ENCODE assay signal across 1 cellular context in the genomic region with DNA sequence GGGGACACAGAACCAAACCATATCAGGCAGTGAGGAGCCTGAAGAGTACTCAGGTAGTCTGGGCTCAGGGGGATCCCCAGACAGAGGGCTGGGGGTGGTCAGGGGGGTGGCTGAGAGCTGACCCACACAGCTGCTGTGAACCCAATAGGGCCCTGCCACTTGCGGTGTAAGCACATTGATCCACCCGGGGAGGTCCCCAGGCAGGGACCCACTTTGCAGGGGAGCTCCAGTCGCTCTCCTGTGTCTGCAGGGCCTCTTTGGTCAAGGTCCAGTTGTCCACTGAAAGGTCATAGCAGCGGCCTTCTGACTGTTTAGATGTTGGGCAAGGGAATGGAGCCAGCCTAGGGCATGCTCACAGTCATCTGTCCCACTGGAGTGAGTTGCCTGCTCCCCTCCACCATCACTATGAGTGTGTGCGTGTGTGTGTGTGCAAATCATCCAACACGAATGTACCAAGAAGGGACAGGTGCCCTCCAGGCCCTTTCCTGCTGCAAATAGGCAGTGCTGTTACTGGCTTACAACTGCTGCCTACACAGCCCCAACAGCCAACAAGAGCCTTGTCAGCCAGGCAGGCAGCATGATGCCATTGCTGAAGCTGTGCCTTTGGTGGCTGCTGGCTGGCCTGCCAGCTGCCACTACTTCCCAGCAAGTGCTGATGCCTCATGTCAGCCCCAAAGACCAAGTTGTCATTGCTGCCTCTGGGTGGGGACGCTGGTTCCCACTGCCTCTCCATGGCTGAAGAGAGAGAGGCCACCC.
TF ChIP-seq lines count a peak whose summit lies in the region.

No MANE protein-coding gene starts in this region.

TF ChIP-seq in HepG2, 621 proteins besides CTCF, POLR2A, EP300 and RAD21 (continued from another document and continues in another):
- TF ChIP-seq, protein P1, sequence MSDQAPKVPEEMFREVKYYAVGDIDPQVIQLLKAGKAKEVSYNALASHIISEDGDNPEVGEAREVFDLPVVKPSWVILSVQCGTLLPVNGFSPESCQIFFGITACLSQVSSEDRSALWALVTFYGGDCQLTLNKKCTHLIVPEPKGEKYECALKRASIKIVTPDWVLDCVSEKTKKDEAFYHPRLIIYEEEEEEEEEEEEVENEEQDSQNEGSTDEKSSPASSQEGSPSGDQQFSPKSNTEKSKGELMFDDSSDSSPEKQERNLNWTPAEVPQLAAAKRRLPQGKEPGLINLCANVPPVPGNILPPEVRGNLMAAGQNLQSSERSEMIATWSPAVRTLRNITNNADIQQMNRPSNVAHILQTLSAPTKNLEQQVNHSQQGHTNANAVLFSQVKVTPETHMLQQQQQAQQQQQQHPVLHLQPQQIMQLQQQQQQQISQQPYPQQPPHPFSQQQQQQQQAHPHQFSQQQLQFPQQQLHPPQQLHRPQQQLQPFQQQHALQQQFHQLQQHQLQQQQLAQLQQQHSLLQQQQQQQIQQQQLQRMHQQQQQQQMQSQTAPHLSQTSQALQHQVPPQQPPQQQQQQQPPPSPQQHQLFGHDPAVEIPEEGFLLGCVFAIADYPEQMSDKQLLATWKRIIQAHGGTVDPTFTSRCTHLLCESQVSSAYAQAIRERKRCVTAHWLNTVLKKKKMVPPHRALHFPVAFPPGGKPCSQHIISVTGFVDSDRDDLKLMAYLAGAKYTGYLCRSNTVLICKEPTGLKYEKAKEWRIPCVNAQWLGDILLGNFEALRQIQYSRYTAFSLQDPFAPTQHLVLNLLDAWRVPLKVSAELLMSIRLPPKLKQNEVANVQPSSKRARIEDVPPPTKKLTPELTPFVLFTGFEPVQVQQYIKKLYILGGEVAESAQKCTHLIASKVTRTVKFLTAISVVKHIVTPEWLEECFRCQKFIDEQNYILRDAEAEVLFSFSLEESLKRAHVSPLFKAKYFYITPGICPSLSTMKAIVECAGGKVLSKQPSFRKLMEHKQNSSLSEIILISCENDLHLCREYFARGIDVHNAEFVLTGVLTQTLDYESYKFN (CRISPR knock-in tag; conservative IDR thresholded peaks at IDR 0.05) = peak; percentile 31; the same call in 1 of the 2 replicates
- no peak for TF ChIP-seq SPEN (CRISPR knock-in tag; IDR thresholded peaks at IDR 0.05; ENCODE audit: low read depth)
- TF ChIP-seq, protein P2, sequence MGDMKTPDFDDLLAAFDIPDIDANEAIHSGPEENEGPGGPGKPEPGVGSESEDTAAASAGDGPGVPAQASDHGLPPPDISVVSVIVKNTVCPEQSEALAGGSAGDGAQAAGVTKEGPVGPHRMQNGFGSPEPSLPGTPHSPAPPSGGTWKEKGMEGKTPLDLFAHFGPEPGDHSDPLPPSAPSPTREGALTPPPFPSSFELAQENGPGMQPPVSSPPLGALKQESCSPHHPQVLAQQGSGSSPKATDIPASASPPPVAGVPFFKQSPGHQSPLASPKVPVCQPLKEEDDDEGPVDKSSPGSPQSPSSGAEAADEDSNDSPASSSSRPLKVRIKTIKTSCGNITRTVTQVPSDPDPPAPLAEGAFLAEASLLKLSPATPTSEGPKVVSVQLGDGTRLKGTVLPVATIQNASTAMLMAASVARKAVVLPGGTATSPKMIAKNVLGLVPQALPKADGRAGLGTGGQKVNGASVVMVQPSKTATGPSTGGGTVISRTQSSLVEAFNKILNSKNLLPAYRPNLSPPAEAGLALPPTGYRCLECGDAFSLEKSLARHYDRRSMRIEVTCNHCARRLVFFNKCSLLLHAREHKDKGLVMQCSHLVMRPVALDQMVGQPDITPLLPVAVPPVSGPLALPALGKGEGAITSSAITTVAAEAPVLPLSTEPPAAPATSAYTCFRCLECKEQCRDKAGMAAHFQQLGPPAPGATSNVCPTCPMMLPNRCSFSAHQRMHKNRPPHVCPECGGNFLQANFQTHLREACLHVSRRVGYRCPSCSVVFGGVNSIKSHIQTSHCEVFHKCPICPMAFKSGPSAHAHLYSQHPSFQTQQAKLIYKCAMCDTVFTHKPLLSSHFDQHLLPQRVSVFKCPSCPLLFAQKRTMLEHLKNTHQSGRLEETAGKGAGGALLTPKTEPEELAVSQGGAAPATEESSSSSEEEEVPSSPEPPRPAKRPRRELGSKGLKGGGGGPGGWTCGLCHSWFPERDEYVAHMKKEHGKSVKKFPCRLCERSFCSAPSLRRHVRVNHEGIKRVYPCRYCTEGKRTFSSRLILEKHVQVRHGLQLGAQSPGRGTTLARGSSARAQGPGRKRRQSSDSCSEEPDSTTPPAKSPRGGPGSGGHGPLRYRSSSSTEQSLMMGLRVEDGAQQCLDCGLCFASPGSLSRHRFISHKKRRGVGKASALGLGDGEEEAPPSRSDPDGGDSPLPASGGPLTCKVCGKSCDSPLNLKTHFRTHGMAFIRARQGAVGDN (CRISPR knock-in tag; IDR thresholded peaks at IDR 0.05) = 0 out of 2 replicates have a peak, but pooled peaks have one; percentile 23
- TF ChIP-seq, protein P3, sequence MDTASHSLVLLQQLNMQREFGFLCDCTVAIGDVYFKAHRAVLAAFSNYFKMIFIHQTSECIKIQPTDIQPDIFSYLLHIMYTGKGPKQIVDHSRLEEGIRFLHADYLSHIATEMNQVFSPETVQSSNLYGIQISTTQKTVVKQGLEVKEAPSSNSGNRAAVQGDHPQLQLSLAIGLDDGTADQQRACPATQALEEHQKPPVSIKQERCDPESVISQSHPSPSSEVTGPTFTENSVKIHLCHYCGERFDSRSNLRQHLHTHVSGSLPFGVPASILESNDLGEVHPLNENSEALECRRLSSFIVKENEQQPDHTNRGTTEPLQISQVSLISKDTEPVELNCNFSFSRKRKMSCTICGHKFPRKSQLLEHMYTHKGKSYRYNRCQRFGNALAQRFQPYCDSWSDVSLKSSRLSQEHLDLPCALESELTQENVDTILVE (CRISPR knock-in tag; IDR thresholded peaks at IDR 0.05) = no peak
- TF ChIP-seq, protein P4, sequence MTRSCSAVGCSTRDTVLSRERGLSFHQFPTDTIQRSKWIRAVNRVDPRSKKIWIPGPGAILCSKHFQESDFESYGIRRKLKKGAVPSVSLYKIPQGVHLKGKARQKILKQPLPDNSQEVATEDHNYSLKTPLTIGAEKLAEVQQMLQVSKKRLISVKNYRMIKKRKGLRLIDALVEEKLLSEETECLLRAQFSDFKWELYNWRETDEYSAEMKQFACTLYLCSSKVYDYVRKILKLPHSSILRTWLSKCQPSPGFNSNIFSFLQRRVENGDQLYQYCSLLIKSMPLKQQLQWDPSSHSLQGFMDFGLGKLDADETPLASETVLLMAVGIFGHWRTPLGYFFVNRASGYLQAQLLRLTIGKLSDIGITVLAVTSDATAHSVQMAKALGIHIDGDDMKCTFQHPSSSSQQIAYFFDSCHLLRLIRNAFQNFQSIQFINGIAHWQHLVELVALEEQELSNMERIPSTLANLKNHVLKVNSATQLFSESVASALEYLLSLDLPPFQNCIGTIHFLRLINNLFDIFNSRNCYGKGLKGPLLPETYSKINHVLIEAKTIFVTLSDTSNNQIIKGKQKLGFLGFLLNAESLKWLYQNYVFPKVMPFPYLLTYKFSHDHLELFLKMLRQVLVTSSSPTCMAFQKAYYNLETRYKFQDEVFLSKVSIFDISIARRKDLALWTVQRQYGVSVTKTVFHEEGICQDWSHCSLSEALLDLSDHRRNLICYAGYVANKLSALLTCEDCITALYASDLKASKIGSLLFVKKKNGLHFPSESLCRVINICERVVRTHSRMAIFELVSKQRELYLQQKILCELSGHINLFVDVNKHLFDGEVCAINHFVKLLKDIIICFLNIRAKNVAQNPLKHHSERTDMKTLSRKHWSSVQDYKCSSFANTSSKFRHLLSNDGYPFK (CRISPR knock-in tag; IDR thresholded peaks at IDR 0.05; ENCODE audit: borderline replicate concordance) = no peak
- 0 out of 2 replicates have a peak, but pooled peaks have one; percentile 31 for TF ChIP-seq ZNF598 (CRISPR knock-in tag; IDR thresholded peaks at IDR 0.05; ENCODE audit: borderline replicate concordance)
- TF ChIP-seq HCFC1 (IDR thresholded peaks at IDR 0.05; ENCODE audit: low read depth, low read length) = no peak
- no peak for TF ChIP-seq ETV5 (CRISPR knock-in tag; IDR thresholded peaks at IDR 0.05; ENCODE audit: borderline replicate concordance)
- no peak for TF ChIP-seq ZNF660 (CRISPR knock-in tag; IDR thresholded peaks at IDR 0.05; ENCODE audit: borderline replicate concordance, low read depth)
- TF ChIP-seq ZFX (CRISPR knock-in tag; IDR thresholded peaks at IDR 0.05; ENCODE audit: low read depth) = 0 out of 2 replicates have a peak, but pooled peaks have one; percentile 32
- no peak for TF ChIP-seq ADNP (CRISPR knock-in tag; IDR thresholded peaks at IDR 0.05)
- TF ChIP-seq, protein P5, sequence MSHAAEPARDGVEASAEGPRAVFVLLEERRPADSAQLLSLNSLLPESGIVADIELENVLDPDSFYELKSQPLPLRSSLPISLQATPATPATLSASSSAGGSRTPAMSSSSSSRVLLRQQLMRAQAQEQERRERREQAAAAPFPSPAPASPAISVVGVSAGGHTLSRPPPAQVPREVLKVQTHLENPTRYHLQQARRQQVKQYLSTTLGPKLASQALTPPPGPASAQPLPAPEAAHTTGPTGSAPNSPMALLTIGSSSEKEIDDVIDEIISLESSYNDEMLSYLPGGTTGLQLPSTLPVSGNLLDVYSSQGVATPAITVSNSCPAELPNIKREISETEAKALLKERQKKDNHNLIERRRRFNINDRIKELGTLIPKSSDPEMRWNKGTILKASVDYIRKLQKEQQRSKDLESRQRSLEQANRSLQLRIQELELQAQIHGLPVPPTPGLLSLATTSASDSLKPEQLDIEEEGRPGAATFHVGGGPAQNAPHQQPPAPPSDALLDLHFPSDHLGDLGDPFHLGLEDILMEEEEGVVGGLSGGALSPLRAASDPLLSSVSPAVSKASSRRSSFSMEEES (CRISPR knock-in tag; IDR thresholded peaks at IDR 0.05) = no peak
- TF ChIP-seq HNF4A (CRISPR knock-in tag; IDR thresholded peaks at IDR 0.05) = peak; percentile 72
- TF ChIP-seq PHF20 (CRISPR knock-in tag; IDR thresholded peaks at IDR 0.05) = no peak
- no peak for TF ChIP-seq ZNF788 (CRISPR knock-in tag; IDR thresholded peaks at IDR 0.05; ENCODE audit: borderline replicate concordance)
- TF ChIP-seq PHB2 (IDR thresholded peaks at IDR 0.05; ENCODE audit: partially characterized antibody) = no peak
- no peak for TF ChIP-seq ZNF44 (CRISPR knock-in tag; IDR thresholded peaks at IDR 0.05)
- TF ChIP-seq CEBPG (CRISPR knock-in tag; IDR thresholded peaks at IDR 0.05) = no peak
- TF ChIP-seq, protein P6, sequence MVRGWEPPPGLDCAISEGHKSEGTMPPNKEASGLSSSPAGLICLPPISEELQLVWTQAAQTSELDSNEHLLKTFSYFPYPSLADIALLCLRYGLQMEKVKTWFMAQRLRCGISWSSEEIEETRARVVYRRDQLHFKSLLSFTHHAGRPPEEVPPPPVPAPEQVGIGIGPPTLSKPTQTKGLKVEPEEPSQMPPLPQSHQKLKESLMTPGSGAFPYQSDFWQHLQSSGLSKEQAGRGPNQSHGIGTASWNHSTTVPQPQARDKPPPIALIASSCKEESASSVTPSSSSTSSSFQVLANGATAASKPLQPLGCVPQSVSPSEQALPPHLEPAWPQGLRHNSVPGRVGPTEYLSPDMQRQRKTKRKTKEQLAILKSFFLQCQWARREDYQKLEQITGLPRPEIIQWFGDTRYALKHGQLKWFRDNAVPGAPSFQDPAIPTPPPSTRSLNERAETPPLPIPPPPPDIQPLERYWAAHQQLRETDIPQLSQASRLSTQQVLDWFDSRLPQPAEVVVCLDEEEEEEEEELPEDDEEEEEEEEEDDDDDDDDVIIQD (CRISPR knock-in tag; IDR thresholded peaks at IDR 0.05; ENCODE audit: low read depth) = no peak
- no peak for TF ChIP-seq CBX2 (IDR thresholded peaks at IDR 0.05; ENCODE audit: low read depth, low read length)
- no peak for TF ChIP-seq CBX2 (CRISPR knock-in tag; IDR thresholded peaks at IDR 0.05; ENCODE audit: low read depth)
- TF ChIP-seq ZNF10 (CRISPR knock-in tag; IDR thresholded peaks at IDR 0.05; ENCODE audit: borderline replicate concordance, low read depth) = no peak
- TF ChIP-seq ZFP36L1 (CRISPR knock-in tag; IDR thresholded peaks at IDR 0.05) = no peak
- no peak for TF ChIP-seq ZSCAN30 (CRISPR knock-in tag; IDR thresholded peaks at IDR 0.05)
- no peak for TF ChIP-seq POGZ (CRISPR knock-in tag; IDR thresholded peaks at IDR 0.05)
- no peak for TF ChIP-seq ZNF841 (CRISPR knock-in tag; IDR thresholded peaks at IDR 0.05; ENCODE audit: borderline replicate concordance)
- no peak for TF ChIP-seq ZBTB1 (CRISPR knock-in tag; IDR thresholded peaks at IDR 0.05; ENCODE audit: borderline replicate concordance)
- TF ChIP-seq, protein P7, sequence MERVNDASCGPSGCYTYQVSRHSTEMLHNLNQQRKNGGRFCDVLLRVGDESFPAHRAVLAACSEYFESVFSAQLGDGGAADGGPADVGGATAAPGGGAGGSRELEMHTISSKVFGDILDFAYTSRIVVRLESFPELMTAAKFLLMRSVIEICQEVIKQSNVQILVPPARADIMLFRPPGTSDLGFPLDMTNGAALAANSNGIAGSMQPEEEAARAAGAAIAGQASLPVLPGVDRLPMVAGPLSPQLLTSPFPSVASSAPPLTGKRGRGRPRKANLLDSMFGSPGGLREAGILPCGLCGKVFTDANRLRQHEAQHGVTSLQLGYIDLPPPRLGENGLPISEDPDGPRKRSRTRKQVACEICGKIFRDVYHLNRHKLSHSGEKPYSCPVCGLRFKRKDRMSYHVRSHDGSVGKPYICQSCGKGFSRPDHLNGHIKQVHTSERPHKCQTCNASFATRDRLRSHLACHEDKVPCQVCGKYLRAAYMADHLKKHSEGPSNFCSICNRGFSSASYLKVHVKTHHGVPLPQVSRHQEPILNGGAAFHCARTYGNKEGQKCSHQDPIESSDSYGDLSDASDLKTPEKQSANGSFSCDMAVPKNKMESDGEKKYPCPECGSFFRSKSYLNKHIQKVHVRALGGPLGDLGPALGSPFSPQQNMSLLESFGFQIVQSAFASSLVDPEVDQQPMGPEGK (CRISPR knock-in tag; IDR thresholded peaks at IDR 0.05) = no peak
- no peak for TF ChIP-seq ZNF589 (CRISPR knock-in tag; conservative IDR thresholded peaks at IDR 0.05)
- no peak for TF ChIP-seq ZNF33B (CRISPR knock-in tag; IDR thresholded peaks at IDR 0.05)
- TF ChIP-seq, protein P8, sequence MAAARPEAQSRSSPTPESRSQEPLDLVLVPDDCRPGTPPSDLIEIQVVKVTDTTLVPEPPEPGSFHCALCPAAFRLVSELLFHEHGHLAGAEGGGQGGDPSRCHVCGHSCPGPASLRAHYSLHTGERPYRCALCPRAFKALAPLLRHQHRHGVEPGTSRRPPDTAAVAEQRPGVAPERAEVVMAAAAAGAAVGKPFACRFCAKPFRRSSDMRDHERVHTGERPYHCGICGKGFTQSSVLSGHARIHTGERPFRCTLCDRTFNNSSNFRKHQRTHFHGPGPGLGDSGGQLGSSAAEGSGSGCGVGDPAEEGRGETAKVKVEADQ (CRISPR knock-in tag; IDR thresholded peaks at IDR 0.05; ENCODE audit: borderline replicate concordance) = no peak
- TF ChIP-seq YEATS4 (CRISPR knock-in tag; IDR thresholded peaks at IDR 0.05; ENCODE audit: borderline replicate concordance) = no peak
- TF ChIP-seq ZNF557 (CRISPR knock-in tag; IDR thresholded peaks at IDR 0.05) = no peak
- TF ChIP-seq ZNF333 (CRISPR knock-in tag; IDR thresholded peaks at IDR 0.05; ENCODE audit: borderline replicate concordance) = no peak
- TF ChIP-seq ZMYM4 (CRISPR knock-in tag; IDR thresholded peaks at IDR 0.05) = 0 out of 2 replicates have a peak, but pooled peaks have one; percentile 14
- TF ChIP-seq NFRKB (IDR thresholded peaks at IDR 0.05) = no peak
- TF ChIP-seq ELF4 (CRISPR knock-in tag; IDR thresholded peaks at IDR 0.05; ENCODE audit: borderline replicate concordance) = no peak
- TF ChIP-seq, protein P9, sequence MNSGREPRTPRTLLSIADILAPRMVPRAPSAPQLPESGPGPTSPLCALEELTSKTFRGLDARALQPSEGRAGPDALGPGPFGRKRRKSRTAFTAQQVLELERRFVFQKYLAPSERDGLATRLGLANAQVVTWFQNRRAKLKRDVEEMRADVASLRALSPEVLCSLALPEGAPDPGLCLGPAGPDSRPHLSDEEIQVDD (CRISPR knock-in tag; IDR thresholded peaks at IDR 0.05; ENCODE audit: borderline replicate concordance) = no peak
